8 cellular contexts compared by ENCODE assay signal in genomic region chr6:38012573-38012972, GRCh38.
DNase-seq lines count a peak whose midpoint lies in the region; ATAC-seq and TF ChIP-seq lines count a peak whose summit lies in the region.

No MANE protein-coding gene starts in this region.

- H3K4me3 Mint-ChIP-seq in nephron progenitor cell: no peak overlapping the region

- H3K4me3 ChIP-seq in epithelial cell of proximal tubule (ENCODE audit: low read depth, low read length): no peak overlapping the region
- no peak overlapping the region for H3K4me3 ChIP-seq in effector memory CD4-positive, alpha-beta T cell (ENCODE audit: insufficient read depth, low read depth, low read length, poor library complexity, severe bottlenecking)

- peak; percentile 76 for DNase-seq in DMS 273 (lab: John Stamatoyannopoulos, UW; ENCODE audit: unreplicated experiment)
- DNase-seq in HEK293T (ENCODE audit: extremely low spot score): peak; percentile 62
- peak; percentile 50 for DNase-seq in RPMI7951 (ENCODE audit: low read depth)
- DNase-seq in epithelial cell of proximal tubule (ENCODE audit: low read depth): no peak
- peak; percentile 21 for DNase-seq in nephron progenitor cell
- no peak for DNase-seq in effector memory CD4-positive, alpha-beta T cell

- peaks cover 6% of the 10 kb centered on the region for H3K9me3 ChIP-seq in effector memory CD4-positive, alpha-beta T cell (ENCODE audit: control insufficient read depth, low read length)

- H3K4me1 ChIP-seq in effector memory CD4-positive, alpha-beta T cell (ENCODE audit: control insufficient read depth, insufficient read depth, low read length, poor library complexity, severe bottlenecking): no peaks in the 10 kb centered on the region

- H3K27ac ChIP-seq in effector memory CD4-positive, alpha-beta T cell (ENCODE audit: insufficient read depth, low read length, poor library complexity, severe bottlenecking): no peak overlapping the region

- H3K36me3 Mint-ChIP-seq in nephron progenitor cell (ENCODE audit: low read depth): peaks cover 20% of the 10 kb centered on the region

- ATAC-seq in HG03442 (IDR thresholded peaks at IDR 0.05; ENCODE audit: unreplicated experiment): no peak
- no peak for ATAC-seq in HG02870 (IDR thresholded peaks at IDR 0.05; ENCODE audit: unreplicated experiment)

- H3K4me1 Mint-ChIP-seq in nephron progenitor cell: no peaks in the 10 kb centered on the region

- peaks cover 24% of the 10 kb centered on the region for H3K9me3 Mint-ChIP-seq in nephron progenitor cell

- TF ChIP-seq CTCF in epithelial cell of proximal tubule (conservative IDR thresholded peaks at IDR 0.05; ENCODE audit: low read depth, low read length): peak; percentile 80
- TF ChIP-seq CTCF in nephron progenitor cell (IDR thresholded peaks at IDR 0.05): peak; percentile 63

- no peaks in the 10 kb centered on the region for H3K27me3 ChIP-seq in effector memory CD4-positive, alpha-beta T cell (replicated peaks; ENCODE audit: control insufficient read depth, insufficient read depth, low read length, poor library complexity, severe bottlenecking)

- POLR2A ChIA-PET in HEK293T (lab: Yijun Ruan, JAX): no interaction called here

- H3K27me3 Mint-ChIP-seq in nephron progenitor cell (ENCODE audit: low read depth, poor library complexity): no peaks in the 10 kb centered on the region

- CTCF ChIA-PET in HEK293T (lab: Yijun Ruan, JAX): no interaction called here

- no peaks in the 10 kb centered on the region for H3K36me3 ChIP-seq in effector memory CD4-positive, alpha-beta T cell (ENCODE audit: control insufficient read depth, insufficient read depth, low read length)

- H3K27ac Mint-ChIP-seq in nephron progenitor cell: no peak overlapping the region

TF ChIP-seq in HEK293T, 16 proteins besides CTCF, POLR2A, EP300 and RAD21:
- TF ChIP-seq PKNOX1 (IDR thresholded peaks at IDR 0.05): peak; percentile 8; the same call in 1 of the 2 replicates
- no peak for TF ChIP-seq FOXA1 (IDR thresholded peaks at IDR 0.05)
- TF ChIP-seq HDGF (IDR thresholded peaks at IDR 0.05; ENCODE audit: borderline replicate concordance): no peak
- TF ChIP-seq NFRKB (IDR thresholded peaks at IDR 0.05): no peak

Comparison
In these comparisons a context has a peak if more than half of its experiments do, and no peak if none do; other contexts are left out.
1. DNase-seq: peak in DMS 273 (single experiment), HEK293T (single experiment), RPMI7951 (single experiment) and nephron progenitor cell (single experiment); none in epithelial cell of proximal tubule (single experiment) and effector memory CD4-positive, alpha-beta T cell (0 of 3).